Comparison of ENCODE assay signal across 27 cellular contexts in genomic region chr1:189847613-189848012, GRCh38.
A peak's percentile ranks its signal among the peaks of the same experiment; 100 is the strongest.
DNase-seq lines count a peak whose midpoint lies in the region; FAIRE-seq and TF ChIP-seq lines count a peak whose summit lies in the region.
"Had no signal": no experiment of that assay in that cellular context is flagged by ENCODE, and none has a peak within 500 bp of the region (broad histone marks: within the 10 kb centered on the region; RNA-seq: fewer than 3 reads in every experiment).

No MANE protein-coding gene starts in this region.

- no peaks in the 10 kb centered on the region for H3K9me3 ChIP-seq in SK-N-MC (ENCODE audit: low read depth, low read length)
- H3K9me3 ChIP-seq: BE2C, BLaER1, Caco-2 had no signal

- no peak overlapping the region for H3K27ac ChIP-seq in SK-N-MC
- H3K27ac ChIP-seq: BLaER1 had no signal

- no peak for FAIRE-seq in D721Med (lab: Jason Lieb, UNC)
- FAIRE-seq: A204.1, GM12878, GM12892, GM18507 had no signal

- peak; percentile 83 for DNase-seq in NCI-H146 (lab: John Stamatoyannopoulos, UW)
- DNase-seq in NCI-H146 treated with DMSO at 0.1 percent for 48 hours (lab: John Stamatoyannopoulos, UW; ENCODE audit: unreplicated experiment), result no peak
- peak; percentile 51 for DNase-seq in COR-L47 (lab: John Stamatoyannopoulos, UW)
- peak; percentile 45 for DNase-seq in SK-N-MC (ENCODE audit: low read depth, low spot score)
- no peak for DNase-seq in foreskin melanocyte
- no peak for DNase-seq in D721Med (ENCODE audit: insufficient read length, low spot score)
- DNase-seq: 8988T; ACHN; BE2C; C1 segment of cervical spinal cord; Caco-2; Calu3; CD4-positive, alpha-beta memory T cell; CD4-positive, CD25-positive, alpha-beta regulatory T cell; CD8-positive, alpha-beta memory T cell; DMS 273 treated with DMSO at 0.1 percent for 48 hours; DMS153; DMS53; DMS79; DND-41; EL; GDM1 had no signal

- no peak for TF ChIP-seq CTCF in D721Med (IDR thresholded peaks at IDR 0.05; ENCODE audit: insufficient read depth, missing control alignments)

- no peaks in the 10 kb centered on the region for H3K36me3 ChIP-seq in SK-N-MC (ENCODE audit: insufficient read depth, low read length)
- H3K36me3 ChIP-seq: BE2C, BLaER1 had no signal

- no peak overlapping the region for H3K9ac ChIP-seq in SK-N-MC (ENCODE audit: insufficient read length)
- H3K9ac ChIP-seq: BLaER1 had no signal

- H3K4me3 ChIP-seq in SK-N-MC, result no peak overlapping the region
- H3K4me3 ChIP-seq: BLaER1, GM12878 had no signal

Comparison
In these comparisons a context has a peak if more than half of its experiments do, and no peak if none do; other contexts are left out.
1. DNase-seq: peak in NCI-H146 (single experiment), COR-L47 (single experiment) and SK-N-MC (single experiment); none in NCI-H146 treated with DMSO at 0.1 percent for 48 hours (single experiment), foreskin melanocyte (single experiment) and D721Med (single experiment).